In genomic region chr16:83791916-83792315, GRCh38 we compare ENCODE assay signal across 25 cellular contexts. TPM values are rescaled to one million over a fixed set of nuclear protein-coding genes. Genes with fewer than 3 reads are reported as not detected.
A peak's percentile ranks its signal among the peaks of the same experiment; 100 is the strongest.
DNase-seq lines count a peak whose midpoint lies in the region; ATAC-seq, FAIRE-seq and TF ChIP-seq lines count a peak whose summit lies in the region.
"Had no signal": no experiment of that assay in that cellular context is flagged by ENCODE, and none has a peak within 500 bp of the region (broad histone marks: within the 10 kb centered on the region; RNA-seq: fewer than 3 reads in every experiment).

No MANE protein-coding gene starts in this region.

- H3K4me1 ChIP-seq in IMR-90 (ENCODE audit: control insufficient read depth, insufficient read depth, low read length) (no peaks in the 10 kb centered on the region), K562 (replicated peaks in 1 of 2; ENCODE audit: control insufficient read depth in 2 of 2, insufficient read depth in 2 of 2, low read length in 2 of 2) (no peaks in the 10 kb centered on the region)
- H3K4me1 ChIP-seq: BE2C, BLaER1 had no signal

- H3K4me2 ChIP-seq in IMR-90 (ENCODE audit: low read depth, low read length) (no peak overlapping the region), K562 (ENCODE audit: insufficient read depth, low read length) (no peak overlapping the region)
- H3K4me2 ChIP-seq: BLaER1 had no signal

- TF ChIP-seq RAD21 in IMR-90 (IDR thresholded peaks at IDR 0.05; ENCODE audit: low read length): no peak
- no peak for TF ChIP-seq RAD21 in K562 (CRISPR knock-in tag; conservative IDR thresholded peaks at IDR 0.05 in 1 of 2, IDR thresholded peaks at IDR 0.05 in 1 of 2)

- no peak overlapping the region for H3K9ac ChIP-seq in IMR-90 (ENCODE audit: low read depth, low read length)
- no peak overlapping the region for H3K9ac ChIP-seq in K562 (ENCODE audit: insufficient read depth in 1 of 2, low read depth in 2 of 2, low read length in 2 of 2)
- H3K9ac ChIP-seq: BLaER1 had no signal

- H3K79me2 ChIP-seq in K562 (ENCODE audit: control insufficient read depth, insufficient read depth, low read length): no peaks in the 10 kb centered on the region

- no peak for FAIRE-seq in K562 (lab: Jason Lieb, UNC)
- FAIRE-seq: A204.1, GM12878, GM12892, GM18507 had no signal

- no peak overlapping the region for H2AK5ac ChIP-seq in IMR-90 (ENCODE audit: low read depth, low read length)

- no peak overlapping the region for H4K8ac ChIP-seq in IMR-90 (ENCODE audit: low read depth in 2 of 2, low read length in 2 of 2)

- no peak overlapping the region for H3K14ac ChIP-seq in IMR-90 (replicated peaks; ENCODE audit: low read depth, low read length)

- H3K4ac ChIP-seq in IMR-90 (ENCODE audit: low read depth, low read length): no peak overlapping the region

- H3K36me3 ChIP-seq in IMR-90 (ENCODE audit: control insufficient read depth, insufficient read depth, low read length): no peaks in the 10 kb centered on the region
- H3K36me3 ChIP-seq in K562 (ENCODE audit: control insufficient read depth, insufficient read depth, low read length): no peaks in the 10 kb centered on the region
- H3K36me3 ChIP-seq: BE2C, BLaER1 had no signal

- no peak overlapping the region for H2BK5ac ChIP-seq in IMR-90 (ENCODE audit: low read depth, low read length, poor library complexity, severe bottlenecking)

- H3K27ac ChIP-seq in IMR-90 (ENCODE audit: insufficient read depth, low read length) (no peak overlapping the region), K562 (ENCODE audit: extremely low read depth, low read depth, low read length) (no peak overlapping the region)
- H3K27ac ChIP-seq: BLaER1 had no signal

- TF ChIP-seq CTCF in IMR-90 (conservative IDR thresholded peaks at IDR 0.05; ENCODE audit: low read depth, low read length) (no peak), K562 (IDR thresholded peaks at IDR 0.05 in 2 of 3, conservative IDR thresholded peaks at IDR 0.05 in 1 of 3; ENCODE audit: insufficient read depth in 2 of 3, low read depth in 1 of 3, low read length in 3 of 3) (no peak)

- CTCF ChIA-PET in IMR-90 (lab: Yijun Ruan, JAX) (no interaction called here), K562 (lab: Yijun Ruan, JAX; ENCODE audit: low intra/inter-chr PET ratio) (no interaction called here)

- H4K20me1 ChIP-seq in IMR-90 (ENCODE audit: insufficient read depth, low read length): no peaks in the 10 kb centered on the region
- no peaks in the 10 kb centered on the region; the same call in 1 of the 2 replicates for H4K20me1 ChIP-seq in K562 (replicated peaks; ENCODE audit: control insufficient read depth, insufficient read depth, low read length)
- H4K20me1 ChIP-seq: BLaER1 had no signal

- H3K27me3 ChIP-seq in IMR-90 (ENCODE audit: control insufficient read depth, insufficient read depth, low read length) (no peaks in the 10 kb centered on the region), K562 (ENCODE audit: control insufficient read depth in 2 of 2, insufficient read depth in 2 of 2, low read length in 2 of 2) (peaks cover 48 to 66% of the 10 kb centered on the region in 2 experiments)
- H3K27me3 ChIP-seq: BLaER1 had no signal

- H3K18ac ChIP-seq in IMR-90 (ENCODE audit: low read depth, low read length): no peak overlapping the region

- no peak overlapping the region for H2BK120ac ChIP-seq in IMR-90 (ENCODE audit: low read depth, low read length)

- H3K4me3 ChIP-seq in IMR-90 (ENCODE audit: insufficient read depth, low read depth, low read length): no peak overlapping the region
- H3K4me3 ChIP-seq in K562: no peak overlapping the region
- H3K4me3 ChIP-seq: BLaER1, GM12878 had no signal

- intact Hi-C loops in IMR-90 (cut with micrococcal nuclease): no loop called here
- intact Hi-C loops in K562 (cut with micrococcal nuclease): no loop called here

- H4K91ac ChIP-seq in IMR-90 (ENCODE audit: insufficient read depth, low read depth, low read length): no peak overlapping the region

- H2AK9ac ChIP-seq in IMR-90 (replicated peaks; ENCODE audit: low read depth, low read length, poor library complexity): no peak overlapping the region

- H3K79me1 ChIP-seq in IMR-90 (ENCODE audit: low read depth in 1 of 2, low read length in 2 of 2): no peaks in the 10 kb centered on the region

- BruUV-seq in IMR-90 (replicated peaks; lab: Mats Ljungman, UMichigan) (no TSS peak), K562 (replicated peaks; lab: Mats Ljungman, UMichigan) (no TSS peak)

- WGBS in IMR-90 (ENCODE audit: extremely low coverage in 2 of 2, insufficient read length in 1 of 2), 2 experiments: 84% methylated on average over 7 of the region's 10 CpGs; no CpG with 5 or more reads in 1 of the 2 experiments
- WGBS in K562 (ENCODE audit: insufficient coverage, low coverage, missing lambda C conversion rate): 11% methylated on average over 10 of the region's 10 CpGs

- H3K9me1 ChIP-seq in IMR-90 (ENCODE audit: insufficient read depth, low read length) (no peaks in the 10 kb centered on the region), K562 (ENCODE audit: control insufficient read depth, insufficient read depth, low read length) (no peaks in the 10 kb centered on the region)

- dilution Hi-C loops in IMR-90 (cut with HindIII; ENCODE audit: low sequenced_read_pairs, unreplicated experiment): no loop called here

- H3K23ac ChIP-seq in IMR-90 (ENCODE audit: low read depth, low read length): no peak overlapping the region

- ATAC-seq in IMR-90 (ENCODE audit: low read depth): no peak
- no peak for ATAC-seq in K562

- no peak overlapping the region for H4K5ac ChIP-seq in IMR-90 (ENCODE audit: low read depth, low read length)

- no peak for TF ChIP-seq POLR2A in IMR-90 (IDR thresholded peaks at IDR 0.05; ENCODE audit: low read depth, low read length)
- no peak for TF ChIP-seq POLR2A in K562 (conservative IDR thresholded peaks at IDR 0.05)

- no peak overlapping the region for H3K56ac ChIP-seq in IMR-90 (ENCODE audit: extremely low read depth, insufficient read depth, low read length)

- no peak for TF ChIP-seq EP300 in K562 (IDR thresholded peaks at IDR 0.05; ENCODE audit: low read length)

- no peak overlapping the region for H2BK20ac ChIP-seq in IMR-90 (ENCODE audit: low read depth, low read length)

- DNase-seq in IMR-90 (no peak), K562 (ENCODE audit: extremely low read depth in 1 of 4, low spot score in 3 of 4) (no peak), retina (peak; percentile 26), RKO (ENCODE audit: low spot score) (no peak), HK-2 (ENCODE audit: unreplicated experiment) (no peak)
- DNase-seq: 8988T; ACHN; BE2C; C1 segment of cervical spinal cord; CD4-positive, alpha-beta memory T cell; CD4-positive, CD25-positive, alpha-beta regulatory T cell; CD8-positive, alpha-beta memory T cell; COR-L47; DMS 273 treated with DMSO at 0.1 percent for 48 hours; DMS153; DMS53; DMS79; DND-41; EL; GDM1 had no signal

- H2BK15ac ChIP-seq in IMR-90 (ENCODE audit: low read depth, low read length): no peak overlapping the region

- H2AFZ ChIP-seq in IMR-90 (replicated peaks; ENCODE audit: low read length, poor library complexity) (no peak overlapping the region), K562 (ENCODE audit: low read depth, low read length) (no peak overlapping the region)

- H3K9me3 ChIP-seq in IMR-90 (ENCODE audit: control insufficient read depth, insufficient read depth, low read length): no peaks in the 10 kb centered on the region
- no peaks in the 10 kb centered on the region for H3K9me3 ChIP-seq in K562 (replicated peaks; ENCODE audit: control insufficient read depth, insufficient read depth, low read depth, low read length)
- H3K9me3 ChIP-seq: BE2C, BLaER1 had no signal

- POLR2A ChIA-PET in IMR-90 (lab: Charles Lee; ENCODE audit: unreplicated experiment) (no interaction called here), K562 (lab: Yijun Ruan, JAX) (no interaction called here)

- in situ Hi-C loops in IMR-90 (cut with MboI; ENCODE audit: low sequenced_read_pairs): no loop called here
- in situ Hi-C loops in K562 (cut with MboI): no loop called here

TF ChIP-seq in IMR-90, 13 proteins besides CTCF, POLR2A, EP300 and RAD21:
- TF ChIP-seq CEBPB (IDR thresholded peaks at IDR 0.05; ENCODE audit: low read depth, low read length) (peak; percentile 61), NFE2L2 (IDR thresholded peaks at IDR 0.05; ENCODE audit: low read depth, low read length) (no peak), RCOR1 (IDR thresholded peaks at IDR 0.05; ENCODE audit: insufficient replicate concordance, low read length) (no peak)
TF ChIP-seq in IMR-90: peak in this region for 1.

TF ChIP-seq in K562, 482 proteins besides CTCF, POLR2A, EP300 and RAD21 (continues in another document):
- TF ChIP-seq CEBPG (CRISPR knock-in tag; IDR thresholded peaks at IDR 0.05): no peak
- 0 out of 4 replicates have a peak, but pooled peaks of 1 of the 2 experiments have one; percentile 6 for TF ChIP-seq CEBPG (tag; conservative IDR thresholded peaks at IDR 0.05 in 1 of 2, IDR thresholded peaks at IDR 0.05 in 1 of 2)
- peak; percentile 45; the same call in 1 of the 2 replicates for TF ChIP-seq CEBPB (tag; IDR thresholded peaks at IDR 0.05)

RNA-seq across cellular contexts. Expression of gene HSBP1, which starts 15.9 kb away (rescaled TPM):
- total RNA-seq in IMR-90 (2012; rRNA removed) (8.8 and 20.6 TPM in 2 replicates), K562 (2014; rRNA removed) (180 and 218 TPM in 2 replicates), K562 (2014; rRNA removed; fragmentation: Illumina TruSeq; extraction: Trizol) (157 and 161 TPM in 2 replicates), K562 (2015; rRNA removed; fragmentation: Illumina TruSeq; extraction: Trizol) (152 and 172 TPM in 2 replicates), K562 (2021) (156 and 175 TPM in 2 replicates)
- polyA plus RNA-seq in IMR-90 (2012; rRNA removed) (65.2 and 125 TPM in 2 replicates), K562 (2011; rRNA removed) (191 and 257 TPM in 2 replicates), K562 (2014; fragmentation: Illumina TruSeq; extraction: Trizol) (84.9 and 112 TPM in 2 replicates), K562 (2014; fragmentation: Nextera tagmentation; extraction: Ambion mirVana) (100 to 1,000 TPM; 619 to 677 TPM), K562 (2014; rRNA removed) (204 and 301 TPM in 2 replicates)
- 4.9 and 5.5 TPM in 2 replicates for polyA plus RNA-seq in IMR-90 (2012; cell fraction: cytosol; rRNA removed)
- 5.2 and 22.2 TPM in 2 replicates for polyA plus RNA-seq in IMR-90 (2012; cell fraction: nucleus; rRNA removed; ENCODE audit: low replicate concordance)
- total RNA-seq in K562 (2011; cell fraction: chromatin; rRNA removed; ENCODE audit: low replicate concordance): 20.4 and 22.1 TPM in 2 replicates
- total RNA-seq in K562 (2011; cell fraction: nucleolus; rRNA removed): 17.9 and 20.3 TPM in 2 replicates
- total RNA-seq in K562 (2011; cell fraction: nucleoplasm; rRNA removed): 19.2 and 31.9 TPM in 2 replicates
- polyA plus RNA-seq in K562 (2011; cell fraction: cytosol; rRNA removed): 49.3 and 72.5 TPM in 2 replicates
- 61.5 and 101 TPM in 2 replicates for polyA plus RNA-seq in K562 (2011; cell fraction: nucleus; rRNA removed)
- polyA plus RNA-seq in K562 (2012): 147 and 385 TPM in 2 replicates
- polyA minus RNA-seq in K562 (2011; rRNA and poly(A)+ RNA removed): 137 and 158 TPM in 2 replicates
- polyA minus RNA-seq in K562 (2011; cell fraction: cytosol; rRNA and poly(A)+ RNA removed): 30.6 and 37.9 TPM in 2 replicates
- 15.1 and 25.3 TPM in 2 replicates for polyA minus RNA-seq in K562 (2011; cell fraction: nucleus; rRNA and poly(A)+ RNA removed)
